4 cellular contexts compared by ENCODE assay signal in the genomic region with DNA sequence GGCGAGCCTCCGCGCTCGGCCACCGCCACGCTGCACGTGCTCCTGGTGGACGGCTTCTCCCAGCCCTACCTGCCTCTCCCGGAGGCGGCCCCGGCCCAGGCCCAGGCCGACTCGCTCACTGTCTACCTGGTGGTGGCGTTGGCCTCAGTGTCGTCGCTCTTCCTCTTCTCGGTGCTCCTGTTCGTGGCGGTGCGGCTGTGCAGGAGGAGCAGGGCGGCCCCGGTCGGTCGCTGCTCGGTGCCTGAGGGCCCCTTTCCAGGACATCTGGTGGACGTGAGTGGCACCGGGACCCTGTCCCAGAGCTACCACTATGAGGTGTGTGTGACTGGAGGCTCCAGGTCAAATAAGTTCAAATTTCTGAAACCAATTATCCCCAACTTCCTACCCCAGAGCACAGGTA. TPM values are rescaled to one million over a fixed set of nuclear protein-coding genes. Genes with fewer than 3 reads are reported as not detected.
"Had no signal": no experiment of that assay in that cellular context is flagged by ENCODE, and none has a peak within 500 bp of the region (broad histone marks: within the 10 kb centered on the region; RNA-seq: fewer than 3 reads in every experiment).

No MANE protein-coding gene starts in this region.

RNA-seq across cellular contexts. Expression of gene PCDHB12, which starts 2.3 kb away (rescaled TPM):
- total RNA-seq: naive thymus-derived CD4-positive, alpha-beta T cell; naive thymus-derived CD8-positive, alpha-beta T cell; natural killer cell; natural killer cell treated with Interleukin-12 subunit alpha and Interleukin-12 subunit beta and Interleukin-15 and Interleukin-18, amount 100 ng/mL, for 72 hours had no signal
- polyA plus RNA-seq: naive thymus-derived CD4-positive, alpha-beta T cell; naive thymus-derived CD8-positive, alpha-beta T cell had no signal

RNA-seq across cellular contexts. Expression of gene PCDHB13, which starts 2.9 kb away (rescaled TPM):
- total RNA-seq: naive thymus-derived CD8-positive, alpha-beta T cell; natural killer cell had no signal
- polyA plus RNA-seq: naive thymus-derived CD4-positive, alpha-beta T cell; naive thymus-derived CD8-positive, alpha-beta T cell had no signal

RNA-seq across cellular contexts. Expression of gene PCDHB11, which starts 11.4 kb away (rescaled TPM):
- total RNA-seq: naive thymus-derived CD4-positive, alpha-beta T cell; naive thymus-derived CD8-positive, alpha-beta T cell; natural killer cell; natural killer cell treated with Interleukin-12 subunit alpha and Interleukin-12 subunit beta and Interleukin-15 and Interleukin-18, amount 100 ng/mL, for 72 hours had no signal
- polyA plus RNA-seq: naive thymus-derived CD4-positive, alpha-beta T cell; naive thymus-derived CD8-positive, alpha-beta T cell had no signal

RNA-seq across cellular contexts. Expression of gene PCDHB14, which starts 12.3 kb away (rescaled TPM):
- total RNA-seq: naive thymus-derived CD4-positive, alpha-beta T cell; naive thymus-derived CD8-positive, alpha-beta T cell; natural killer cell; natural killer cell treated with Interleukin-12 subunit alpha and Interleukin-12 subunit beta and Interleukin-15 and Interleukin-18, amount 100 ng/mL, for 72 hours had no signal
- polyA plus RNA-seq: naive thymus-derived CD4-positive, alpha-beta T cell; naive thymus-derived CD8-positive, alpha-beta T cell had no signal

RNA-seq across cellular contexts. Expression of gene PCDHB10, which starts 18.7 kb away (rescaled TPM):
- total RNA-seq: naive thymus-derived CD8-positive, alpha-beta T cell; natural killer cell treated with Interleukin-12 subunit alpha and Interleukin-12 subunit beta and Interleukin-15 and Interleukin-18, amount 100 ng/mL, for 72 hours had no signal
- polyA plus RNA-seq: naive thymus-derived CD4-positive, alpha-beta T cell; naive thymus-derived CD8-positive, alpha-beta T cell had no signal
